1 cellular context compared by ENCODE assay signal in genomic region chr12:7189398-7190267, GRCh38.
A peak's percentile ranks its signal among the peaks of the same experiment; 100 is the strongest.
TF ChIP-seq lines count a peak whose summit lies in the region.

PEX5 (plus strand) TSS chr12:7189686; CDS start chr12:7190378, 692 bp downstream.

TF ChIP-seq in HEK293, 187 proteins besides CTCF, POLR2A, EP300 and RAD21 (continued from another document):
- TF ChIP-seq, protein P1, sequence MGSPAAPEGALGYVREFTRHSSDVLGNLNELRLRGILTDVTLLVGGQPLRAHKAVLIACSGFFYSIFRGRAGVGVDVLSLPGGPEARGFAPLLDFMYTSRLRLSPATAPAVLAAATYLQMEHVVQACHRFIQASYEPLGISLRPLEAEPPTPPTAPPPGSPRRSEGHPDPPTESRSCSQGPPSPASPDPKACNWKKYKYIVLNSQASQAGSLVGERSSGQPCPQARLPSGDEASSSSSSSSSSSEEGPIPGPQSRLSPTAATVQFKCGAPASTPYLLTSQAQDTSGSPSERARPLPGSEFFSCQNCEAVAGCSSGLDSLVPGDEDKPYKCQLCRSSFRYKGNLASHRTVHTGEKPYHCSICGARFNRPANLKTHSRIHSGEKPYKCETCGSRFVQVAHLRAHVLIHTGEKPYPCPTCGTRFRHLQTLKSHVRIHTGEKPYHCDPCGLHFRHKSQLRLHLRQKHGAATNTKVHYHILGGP (tag by site-specific recombination; IDR thresholded peaks at IDR 0.05), result no peak
- TF ChIP-seq ZNF426 (tag by site-specific recombination; IDR thresholded peaks at IDR 0.05), result no peak
- TF ChIP-seq SP2 (tag by site-specific recombination; IDR thresholded peaks at IDR 0.05), result peak; percentile 58
- no peak for TF ChIP-seq HOXC10 (CRISPR knock-in tag; IDR thresholded peaks at IDR 0.05)
- no peak for TF ChIP-seq ZFP3 (tag by site-specific recombination; IDR thresholded peaks at IDR 0.05; ENCODE audit: low read depth)
- TF ChIP-seq ZNF423 (tag by site-specific recombination; IDR thresholded peaks at IDR 0.05), result no peak
- TF ChIP-seq ZNF175 (tag by site-specific recombination; IDR thresholded peaks at IDR 0.05), result no peak
- TF ChIP-seq, protein P2, sequence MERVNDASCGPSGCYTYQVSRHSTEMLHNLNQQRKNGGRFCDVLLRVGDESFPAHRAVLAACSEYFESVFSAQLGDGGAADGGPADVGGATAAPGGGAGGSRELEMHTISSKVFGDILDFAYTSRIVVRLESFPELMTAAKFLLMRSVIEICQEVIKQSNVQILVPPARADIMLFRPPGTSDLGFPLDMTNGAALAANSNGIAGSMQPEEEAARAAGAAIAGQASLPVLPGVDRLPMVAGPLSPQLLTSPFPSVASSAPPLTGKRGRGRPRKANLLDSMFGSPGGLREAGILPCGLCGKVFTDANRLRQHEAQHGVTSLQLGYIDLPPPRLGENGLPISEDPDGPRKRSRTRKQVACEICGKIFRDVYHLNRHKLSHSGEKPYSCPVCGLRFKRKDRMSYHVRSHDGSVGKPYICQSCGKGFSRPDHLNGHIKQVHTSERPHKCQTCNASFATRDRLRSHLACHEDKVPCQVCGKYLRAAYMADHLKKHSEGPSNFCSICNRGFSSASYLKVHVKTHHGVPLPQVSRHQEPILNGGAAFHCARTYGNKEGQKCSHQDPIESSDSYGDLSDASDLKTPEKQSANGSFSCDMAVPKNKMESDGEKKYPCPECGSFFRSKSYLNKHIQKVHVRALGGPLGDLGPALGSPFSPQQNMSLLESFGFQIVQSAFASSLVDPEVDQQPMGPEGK (tag by site-specific recombination; IDR thresholded peaks at IDR 0.05), result peak; percentile 68
- no peak for TF ChIP-seq TRIM28 (IDR thresholded peaks at IDR 0.05; ENCODE audit: borderline replicate concordance, low read length)
- no peak for TF ChIP-seq ZNF558 (tag by site-specific recombination; IDR thresholded peaks at IDR 0.05)
- TF ChIP-seq SP7 (tag by site-specific recombination; IDR thresholded peaks at IDR 0.05), result no peak
- TF ChIP-seq, protein P3, sequence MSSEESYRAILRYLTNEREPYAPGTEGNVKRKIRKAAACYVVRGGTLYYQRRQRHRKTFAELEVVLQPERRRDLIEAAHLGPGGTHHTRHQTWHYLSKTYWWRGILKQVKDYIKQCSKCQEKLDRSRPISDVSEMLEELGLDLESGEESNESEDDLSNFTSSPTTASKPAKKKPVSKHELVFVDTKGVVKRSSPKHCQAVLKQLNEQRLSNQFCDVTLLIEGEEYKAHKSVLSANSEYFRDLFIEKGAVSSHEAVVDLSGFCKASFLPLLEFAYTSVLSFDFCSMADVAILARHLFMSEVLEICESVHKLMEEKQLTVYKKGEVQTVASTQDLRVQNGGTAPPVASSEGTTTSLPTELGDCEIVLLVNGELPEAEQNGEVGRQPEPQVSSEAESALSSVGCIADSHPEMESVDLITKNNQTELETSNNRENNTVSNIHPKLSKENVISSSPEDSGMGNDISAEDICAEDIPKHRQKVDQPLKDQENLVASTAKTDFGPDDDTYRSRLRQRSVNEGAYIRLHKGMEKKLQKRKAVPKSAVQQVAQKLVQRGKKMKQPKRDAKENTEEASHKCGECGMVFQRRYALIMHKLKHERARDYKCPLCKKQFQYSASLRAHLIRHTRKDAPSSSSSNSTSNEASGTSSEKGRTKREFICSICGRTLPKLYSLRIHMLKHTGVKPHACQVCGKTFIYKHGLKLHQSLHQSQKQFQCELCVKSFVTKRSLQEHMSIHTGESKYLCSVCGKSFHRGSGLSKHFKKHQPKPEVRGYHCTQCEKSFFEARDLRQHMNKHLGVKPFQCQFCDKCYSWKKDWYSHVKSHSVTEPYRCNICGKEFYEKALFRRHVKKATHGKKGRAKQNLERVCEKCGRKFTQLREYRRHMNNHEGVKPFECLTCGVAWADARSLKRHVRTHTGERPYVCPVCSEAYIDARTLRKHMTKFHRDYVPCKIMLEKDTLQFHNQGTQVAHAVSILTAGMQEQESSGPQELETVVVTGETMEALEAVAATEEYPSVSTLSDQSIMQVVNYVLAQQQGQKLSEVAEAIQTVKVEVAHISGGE (tag by site-specific recombination; conservative IDR thresholded peaks at IDR 0.05; ENCODE audit: low read depth), result peak; percentile 65
- TF ChIP-seq, protein P4, sequence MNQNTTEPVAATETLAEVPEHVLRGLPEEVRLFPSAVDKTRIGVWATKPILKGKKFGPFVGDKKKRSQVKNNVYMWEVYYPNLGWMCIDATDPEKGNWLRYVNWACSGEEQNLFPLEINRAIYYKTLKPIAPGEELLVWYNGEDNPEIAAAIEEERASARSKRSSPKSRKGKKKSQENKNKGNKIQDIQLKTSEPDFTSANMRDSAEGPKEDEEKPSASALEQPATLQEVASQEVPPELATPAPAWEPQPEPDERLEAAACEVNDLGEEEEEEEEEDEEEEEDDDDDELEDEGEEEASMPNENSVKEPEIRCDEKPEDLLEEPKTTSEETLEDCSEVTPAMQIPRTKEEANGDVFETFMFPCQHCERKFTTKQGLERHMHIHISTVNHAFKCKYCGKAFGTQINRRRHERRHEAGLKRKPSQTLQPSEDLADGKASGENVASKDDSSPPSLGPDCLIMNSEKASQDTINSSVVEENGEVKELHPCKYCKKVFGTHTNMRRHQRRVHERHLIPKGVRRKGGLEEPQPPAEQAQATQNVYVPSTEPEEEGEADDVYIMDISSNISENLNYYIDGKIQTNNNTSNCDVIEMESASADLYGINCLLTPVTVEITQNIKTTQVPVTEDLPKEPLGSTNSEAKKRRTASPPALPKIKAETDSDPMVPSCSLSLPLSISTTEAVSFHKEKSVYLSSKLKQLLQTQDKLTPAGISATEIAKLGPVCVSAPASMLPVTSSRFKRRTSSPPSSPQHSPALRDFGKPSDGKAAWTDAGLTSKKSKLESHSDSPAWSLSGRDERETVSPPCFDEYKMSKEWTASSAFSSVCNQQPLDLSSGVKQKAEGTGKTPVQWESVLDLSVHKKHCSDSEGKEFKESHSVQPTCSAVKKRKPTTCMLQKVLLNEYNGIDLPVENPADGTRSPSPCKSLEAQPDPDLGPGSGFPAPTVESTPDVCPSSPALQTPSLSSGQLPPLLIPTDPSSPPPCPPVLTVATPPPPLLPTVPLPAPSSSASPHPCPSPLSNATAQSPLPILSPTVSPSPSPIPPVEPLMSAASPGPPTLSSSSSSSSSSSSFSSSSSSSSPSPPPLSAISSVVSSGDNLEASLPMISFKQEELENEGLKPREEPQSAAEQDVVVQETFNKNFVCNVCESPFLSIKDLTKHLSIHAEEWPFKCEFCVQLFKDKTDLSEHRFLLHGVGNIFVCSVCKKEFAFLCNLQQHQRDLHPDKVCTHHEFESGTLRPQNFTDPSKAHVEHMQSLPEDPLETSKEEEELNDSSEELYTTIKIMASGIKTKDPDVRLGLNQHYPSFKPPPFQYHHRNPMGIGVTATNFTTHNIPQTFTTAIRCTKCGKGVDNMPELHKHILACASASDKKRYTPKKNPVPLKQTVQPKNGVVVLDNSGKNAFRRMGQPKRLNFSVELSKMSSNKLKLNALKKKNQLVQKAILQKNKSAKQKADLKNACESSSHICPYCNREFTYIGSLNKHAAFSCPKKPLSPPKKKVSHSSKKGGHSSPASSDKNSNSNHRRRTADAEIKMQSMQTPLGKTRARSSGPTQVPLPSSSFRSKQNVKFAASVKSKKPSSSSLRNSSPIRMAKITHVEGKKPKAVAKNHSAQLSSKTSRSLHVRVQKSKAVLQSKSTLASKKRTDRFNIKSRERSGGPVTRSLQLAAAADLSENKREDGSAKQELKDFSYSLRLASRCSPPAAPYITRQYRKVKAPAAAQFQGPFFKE (tag by site-specific recombination; IDR thresholded peaks at IDR 0.05; ENCODE audit: borderline replicate concordance), result no peak
- no peak for TF ChIP-seq ZNF548 (tag by site-specific recombination; IDR thresholded peaks at IDR 0.05)
- no peak for TF ChIP-seq SCRT1 (tag by site-specific recombination; IDR thresholded peaks at IDR 0.05; ENCODE audit: borderline replicate concordance)
- TF ChIP-seq AEBP2 (tag by site-specific recombination; IDR thresholded peaks at IDR 0.05; ENCODE audit: borderline replicate concordance), result no peak
- TF ChIP-seq ZSCAN30 (tag by site-specific recombination; IDR thresholded peaks at IDR 0.05), result no peak; the same call in 1 of the 2 replicates
- 0 out of 2 replicates have a peak, but pooled peaks have one; percentile 7 for TF ChIP-seq ZNF660 (tag by site-specific recombination; IDR thresholded peaks at IDR 0.05)
- no peak for TF ChIP-seq ZNF629 (tag by site-specific recombination; IDR thresholded peaks at IDR 0.05)
- TF ChIP-seq, protein P5, sequence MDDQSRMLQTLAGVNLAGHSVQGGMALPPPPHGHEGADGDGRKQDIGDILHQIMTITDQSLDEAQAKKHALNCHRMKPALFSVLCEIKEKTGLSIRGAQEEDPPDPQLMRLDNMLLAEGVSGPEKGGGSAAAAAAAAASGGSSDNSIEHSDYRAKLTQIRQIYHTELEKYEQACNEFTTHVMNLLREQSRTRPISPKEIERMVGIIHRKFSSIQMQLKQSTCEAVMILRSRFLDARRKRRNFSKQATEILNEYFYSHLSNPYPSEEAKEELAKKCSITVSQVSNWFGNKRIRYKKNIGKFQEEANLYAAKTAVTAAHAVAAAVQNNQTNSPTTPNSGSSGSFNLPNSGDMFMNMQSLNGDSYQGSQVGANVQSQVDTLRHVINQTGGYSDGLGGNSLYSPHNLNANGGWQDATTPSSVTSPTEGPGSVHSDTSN (CRISPR knock-in tag; IDR thresholded peaks at IDR 0.05), result no peak
